Comparison of ENCODE assay signal across 7 cellular contexts in the genomic region with DNA sequence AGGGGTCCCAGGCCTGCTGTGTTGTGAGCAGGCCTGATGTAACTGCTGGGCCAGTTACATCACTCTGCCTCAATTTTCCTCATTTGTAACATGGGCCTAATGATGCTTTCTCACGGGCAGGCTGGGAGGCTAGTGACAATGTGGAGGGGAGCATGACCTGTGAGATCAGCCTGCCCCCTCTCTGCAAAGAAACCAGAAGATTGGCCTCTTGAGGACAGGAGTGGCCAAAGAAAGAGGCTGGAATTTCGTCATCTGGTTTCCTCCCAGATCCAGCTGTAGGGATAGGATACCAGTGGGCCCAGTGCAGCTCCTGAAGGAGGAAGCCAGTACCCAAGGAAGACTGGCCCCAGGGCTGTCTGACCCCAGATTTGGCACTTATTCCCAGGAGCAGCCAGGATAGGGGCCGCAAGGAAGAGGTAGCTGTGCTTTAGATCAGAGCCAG. TPM values are rescaled to one million over a fixed set of nuclear protein-coding genes. Genes with fewer than 3 reads are reported as not detected.
DNase-seq lines count a peak whose midpoint lies in the region; ATAC-seq and TF ChIP-seq lines count a peak whose summit lies in the region.

No MANE protein-coding gene starts in this region.

- H3K4me3 Mint-ChIP-seq in GM23338 (peak overlapping the region; percentile 80), neural crest cell (peak overlapping the region; percentile 97)

- no peak; the same call in 1 of the 3 replicates for ATAC-seq in GM23338
- no peak for ATAC-seq in GM21529 (IDR thresholded peaks at IDR 0.05; ENCODE audit: unreplicated experiment)

- H3K79me2 ChIP-seq in GM23338 (replicated peaks; ENCODE audit: insufficient read depth): peaks cover 36% of the 10 kb centered on the region

- DNase-seq in GM23338 (ENCODE audit: low spot score) (peak; percentile 75), RWPE1 (ENCODE audit: low spot score) (no peak), epithelial cell of prostate (ENCODE audit: low read depth, low spot score) (no peak), neural crest cell (ENCODE audit: low read depth, low spot score) (no peak), NK-92 (lab: John Stamatoyannopoulos, UW; ENCODE audit: unreplicated experiment) (no peak), NCI-H2107 treated with DMSO at 0.1 percent for 48 hours (lab: John Stamatoyannopoulos, UW; ENCODE audit: unreplicated experiment) (no peak)

- H3K4me2 ChIP-seq in GM23338: peak overlapping the region; percentile 93

- peaks cover 25% of the 10 kb centered on the region for H3K36me3 Mint-ChIP-seq in GM23338 (ENCODE audit: low read depth)
- no peaks in the 10 kb centered on the region for H3K36me3 Mint-ChIP-seq in neural crest cell (ENCODE audit: low read depth)

- TF ChIP-seq CTCF in GM23338 (conservative IDR thresholded peaks at IDR 0.05; ENCODE audit: low read depth in 2 of 2) (peak in 1 of 2 experiments; percentile 30; a peak in 1 of 4 replicates), RWPE1 (conservative IDR thresholded peaks at IDR 0.05; ENCODE audit: low read depth) (no peak), neural crest cell (conservative IDR thresholded peaks at IDR 0.05) (no peak)

- H3K4me3 ChIP-seq in GM23338: peak overlapping the region; percentile 97

- H3K9me3 Mint-ChIP-seq in GM23338: no peaks in the 10 kb centered on the region
- no peaks in the 10 kb centered on the region for H3K9me3 Mint-ChIP-seq in neural crest cell

- peaks cover 57% of the 10 kb centered on the region for H3K4me1 ChIP-seq in GM23338 (ENCODE audit: insufficient read depth)

- no peaks in the 10 kb centered on the region for H3K9me2 ChIP-seq in GM23338 (ENCODE audit: insufficient read depth)

- POLR2A ChIA-PET in RWPE1 (lab: Yijun Ruan, JAX; ENCODE audit: low non-redundant PET): interaction anchor here (0.5 to 3.0 kb wide), 8 partner anchors 10 to 135 kb away, joined by 3 to 13 read pairs (median 3); a partner anchor contains a TSS

- CTCF ChIA-PET in RWPE1 (lab: Yijun Ruan, JAX): interaction anchor here (3.5 kb wide), 1 partner anchor 23 kb away, joined by 14 read pairs; no protein-coding TSS in a partner anchor

- H2AFZ ChIP-seq in GM23338: no peak overlapping the region

- no peaks in the 10 kb centered on the region for H3K36me3 ChIP-seq in GM23338 (ENCODE audit: insufficient read depth)

- H4K20me1 ChIP-seq in GM23338 (replicated peaks; ENCODE audit: insufficient read depth): peaks cover 33% of the 10 kb centered on the region

- peak overlapping the region; percentile 98 for H3K27ac ChIP-seq in GM23338 (ENCODE audit: low read depth)
- H3K27ac ChIP-seq in RWPE1: peak overlapping the region; percentile 100
- H3K27ac ChIP-seq in epithelial cell of prostate: peak overlapping the region; percentile 100

- H3K27me3 Mint-ChIP-seq in GM23338 (ENCODE audit: insufficient read depth, low read depth, poor library complexity): peaks cover 36% of the 10 kb centered on the region
- peaks cover 4% of the 10 kb centered on the region for H3K27me3 Mint-ChIP-seq in neural crest cell (ENCODE audit: low read depth)

- H3K27me3 ChIP-seq in GM23338 (ENCODE audit: insufficient read depth): no peaks in the 10 kb centered on the region

- H3K4me1 Mint-ChIP-seq in GM23338 (peaks cover 66% of the 10 kb centered on the region), neural crest cell (peaks cover 64% of the 10 kb centered on the region)

- H3K27ac Mint-ChIP-seq in GM23338 (peak overlapping the region; percentile 99), neural crest cell (ENCODE audit: unreplicated experiment) (peak overlapping the region; percentile 99)

- peaks cover 26% of the 10 kb centered on the region for H3F3A ChIP-seq in GM23338 (replicated peaks; ENCODE audit: low read depth)

TF ChIP-seq in GM23338, 12 proteins besides CTCF, POLR2A, EP300 and RAD21:
- TF ChIP-seq ZNF331 (CRISPR knock-in tag; IDR thresholded peaks at IDR 0.05; ENCODE audit: low read depth): no peak
- TF ChIP-seq JUNB (IDR thresholded peaks at IDR 0.05; ENCODE audit: unreplicated experiment): no peak
- TF ChIP-seq EZH2phosphoT487 (IDR thresholded peaks at IDR 0.05; ENCODE audit: unreplicated experiment): no peak
- TF ChIP-seq, protein P1, sequence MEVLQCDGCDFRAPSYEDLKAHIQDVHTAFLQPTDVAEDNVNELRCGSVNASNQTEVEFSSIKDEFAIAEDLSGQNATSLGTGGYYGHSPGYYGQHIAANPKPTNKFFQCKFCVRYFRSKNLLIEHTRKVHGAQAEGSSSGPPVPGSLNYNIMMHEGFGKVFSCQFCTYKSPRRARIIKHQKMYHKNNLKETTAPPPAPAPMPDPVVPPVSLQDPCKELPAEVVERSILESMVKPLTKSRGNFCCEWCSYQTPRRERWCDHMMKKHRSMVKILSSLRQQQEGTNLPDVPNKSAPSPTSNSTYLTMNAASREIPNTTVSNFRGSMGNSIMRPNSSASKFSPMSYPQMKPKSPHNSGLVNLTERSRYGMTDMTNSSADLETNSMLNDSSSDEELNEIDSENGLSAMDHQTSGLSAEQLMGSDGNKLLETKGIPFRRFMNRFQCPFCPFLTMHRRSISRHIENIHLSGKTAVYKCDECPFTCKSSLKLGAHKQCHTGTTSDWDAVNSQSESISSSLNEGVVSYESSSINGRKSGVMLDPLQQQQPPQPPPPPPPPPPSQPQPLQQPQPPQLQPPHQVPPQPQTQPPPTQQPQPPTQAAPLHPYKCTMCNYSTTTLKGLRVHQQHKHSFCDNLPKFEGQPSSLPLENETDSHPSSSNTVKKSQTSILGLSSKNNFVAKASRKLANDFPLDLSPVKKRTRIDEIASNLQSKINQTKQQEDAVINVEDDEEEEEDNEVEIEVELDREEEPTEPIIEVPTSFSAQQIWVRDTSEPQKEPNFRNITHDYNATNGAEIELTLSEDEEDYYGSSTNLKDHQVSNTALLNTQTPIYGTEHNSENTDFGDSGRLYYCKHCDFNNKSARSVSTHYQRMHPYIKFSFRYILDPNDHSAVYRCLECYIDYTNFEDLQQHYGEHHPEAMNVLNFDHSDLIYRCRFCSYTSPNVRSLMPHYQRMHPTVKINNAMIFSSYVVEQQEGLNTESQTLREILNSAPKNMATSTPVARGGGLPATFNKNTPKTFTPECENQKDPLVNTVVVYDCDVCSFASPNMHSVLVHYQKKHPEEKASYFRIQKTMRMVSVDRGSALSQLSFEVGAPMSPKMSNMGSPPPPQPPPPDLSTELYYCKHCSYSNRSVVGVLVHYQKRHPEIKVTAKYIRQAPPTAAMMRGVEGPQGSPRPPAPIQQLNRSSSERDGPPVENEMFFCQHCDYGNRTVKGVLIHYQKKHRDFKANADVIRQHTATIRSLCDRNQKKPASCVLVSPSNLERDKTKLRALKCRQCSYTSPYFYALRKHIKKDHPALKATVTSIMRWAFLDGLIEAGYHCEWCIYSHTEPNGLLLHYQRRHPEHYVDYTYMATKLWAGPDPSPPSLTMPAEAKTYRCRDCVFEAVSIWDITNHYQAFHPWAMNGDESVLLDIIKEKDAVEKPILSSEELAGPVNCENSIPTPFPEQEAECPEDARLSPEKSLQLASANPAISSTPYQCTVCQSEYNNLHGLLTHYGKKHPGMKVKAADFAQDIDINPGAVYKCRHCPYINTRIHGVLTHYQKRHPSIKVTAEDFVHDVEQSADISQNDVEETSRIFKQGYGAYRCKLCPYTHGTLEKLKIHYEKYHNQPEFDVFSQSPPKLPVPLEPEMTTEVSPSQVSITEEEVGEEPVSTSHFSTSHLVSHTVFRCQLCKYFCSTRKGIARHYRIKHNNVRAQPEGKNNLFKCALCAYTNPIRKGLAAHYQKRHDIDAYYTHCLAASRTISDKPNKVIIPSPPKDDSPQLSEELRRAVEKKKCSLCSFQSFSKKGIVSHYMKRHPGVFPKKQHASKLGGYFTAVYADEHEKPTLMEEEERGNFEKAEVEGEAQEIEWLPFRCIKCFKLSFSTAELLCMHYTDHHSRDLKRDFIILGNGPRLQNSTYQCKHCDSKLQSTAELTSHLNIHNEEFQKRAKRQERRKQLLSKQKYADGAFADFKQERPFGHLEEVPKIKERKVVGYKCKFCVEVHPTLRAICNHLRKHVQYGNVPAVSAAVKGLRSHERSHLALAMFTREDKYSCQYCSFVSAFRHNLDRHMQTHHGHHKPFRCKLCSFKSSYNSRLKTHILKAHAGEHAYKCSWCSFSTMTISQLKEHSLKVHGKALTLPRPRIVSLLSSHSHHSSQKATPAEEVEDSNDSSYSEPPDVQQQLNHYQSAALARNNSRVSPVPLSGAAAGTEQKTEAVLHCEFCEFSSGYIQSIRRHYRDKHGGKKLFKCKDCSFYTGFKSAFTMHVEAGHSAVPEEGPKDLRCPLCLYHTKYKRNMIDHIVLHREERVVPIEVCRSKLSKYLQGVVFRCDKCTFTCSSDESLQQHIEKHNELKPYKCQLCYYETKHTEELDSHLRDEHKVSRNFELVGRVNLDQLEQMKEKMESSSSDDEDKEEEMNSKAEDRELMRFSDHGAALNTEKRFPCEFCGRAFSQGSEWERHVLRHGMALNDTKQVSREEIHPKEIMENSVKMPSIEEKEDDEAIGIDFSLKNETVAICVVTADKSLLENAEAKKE (CRISPR knock-in tag; IDR thresholded peaks at IDR 0.05): no peak
- TF ChIP-seq NANOG (IDR thresholded peaks at IDR 0.05; ENCODE audit: borderline replicate concordance): no peak
- TF ChIP-seq STAT1 (IDR thresholded peaks at IDR 0.05; ENCODE audit: unreplicated experiment): no peak
- peak; percentile 61 for TF ChIP-seq POLR2AphosphoS5 (IDR thresholded peaks at IDR 0.05; ENCODE audit: low read depth)
- 0 out of 2 replicates have a peak, but pooled peaks have one; percentile 3 for TF ChIP-seq CREB1 (CRISPR knock-in tag; IDR thresholded peaks at IDR 0.05; ENCODE audit: low read depth)

RNA-seq across cellular contexts. Expression of a gene that starts 0.6 kb away (rescaled TPM):
- 77.7 and 85.3 TPM in 2 replicates for total RNA-seq in GM23338 (2014; rRNA removed; shearing (Covaris generic))
- polyA plus RNA-seq in GM23338 (2016; fragmentation: Nextera tagmentation; extraction: Ambion mirVana): 39.6 and 43.7 TPM in 2 replicates
- total RNA-seq in neural crest cell: 128 and 132 TPM in 2 replicates
